Comparison of ENCODE assay signal across 8 cellular contexts in the genomic region with DNA sequence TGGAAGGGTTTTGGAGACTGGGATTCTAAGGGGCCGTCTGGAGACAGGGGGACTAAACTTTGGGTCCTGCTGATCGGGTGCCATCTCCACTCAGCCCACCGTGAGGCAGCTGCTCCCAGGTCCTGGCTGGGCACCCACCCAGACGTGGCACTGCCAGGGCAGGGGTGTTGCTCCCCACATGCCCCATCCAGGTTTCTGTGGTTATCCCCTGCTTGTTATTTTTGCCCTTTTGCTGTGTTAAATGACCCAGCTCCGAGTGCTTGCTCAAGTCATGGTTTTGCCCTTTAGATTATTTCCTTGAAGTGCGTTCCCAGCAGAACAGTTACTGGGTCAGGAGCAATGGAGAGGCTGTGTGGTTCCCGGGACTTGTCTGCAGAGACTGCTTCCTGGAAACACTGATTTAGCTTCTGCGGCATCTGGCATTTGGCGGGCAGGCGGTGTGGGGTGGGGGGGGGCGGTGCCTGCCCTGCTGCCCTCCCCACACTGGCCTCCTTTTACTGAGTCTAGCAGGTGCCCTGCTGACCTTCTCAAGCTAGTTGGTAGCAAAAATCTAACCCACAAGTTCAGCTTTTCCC. TPM values are rescaled to one million over a fixed set of nuclear protein-coding genes. Genes with fewer than 3 reads are reported as not detected.
DNase-seq lines count a peak whose midpoint lies in the region; ATAC-seq and TF ChIP-seq lines count a peak whose summit lies in the region.
"Had no signal": no experiment of that assay in that cellular context is flagged by ENCODE, and none has a peak within 500 bp of the region (broad histone marks: within the 10 kb centered on the region; RNA-seq: fewer than 3 reads in every experiment).

No MANE protein-coding gene starts in this region.

- no peak for TF ChIP-seq CTCF in OCI-LY7 (conservative IDR thresholded peaks at IDR 0.05; ENCODE audit: low read length)
- TF ChIP-seq CTCF in brain (conservative IDR thresholded peaks at IDR 0.05) = no peak
- TF ChIP-seq CTCF in lower lobe of right lung (IDR thresholded peaks at IDR 0.05) = no peak

- H3K36me3 Mint-ChIP-seq in brain = peaks cover 20% of the 10 kb centered on the region

- H3K4me3 Mint-ChIP-seq in brain = peak overlapping the region; percentile 50 to 92 (median 65)

- POLR2A ChIA-PET in OCI-LY7 (lab: Charles Lee) = interaction anchor here (0.7 kb wide), 1 partner anchor 439 kb away, joined by 6 read pairs; no protein-coding TSS in a partner anchor

- no peaks in the 10 kb centered on the region for H3K36me3 ChIP-seq in OCI-LY7 (ENCODE audit: insufficient read depth, low read length)
- no peaks in the 10 kb centered on the region for H3K36me3 ChIP-seq in lower lobe of right lung
- H3K36me3 ChIP-seq in stomach smooth muscle (ENCODE audit: control insufficient read depth in 2 of 2, insufficient read depth in 2 of 2, low read length in 2 of 2) = no peaks in the 10 kb centered on the region

- no peaks in the 10 kb centered on the region for H3K9me2 ChIP-seq in OCI-LY7 (ENCODE audit: insufficient read depth, low read length)

- intact Hi-C loops in OCI-LY7 (cut with micrococcal nuclease; ENCODE audit: unreplicated experiment) = no loop called here
- intact Hi-C loops in lower lobe of right lung (cut with DNase I) = no loop called here

- CTCF ChIA-PET in OCI-LY7 (lab: Charles Lee; ENCODE audit: unreplicated experiment) = interaction anchor here (2.1 kb wide), 1 partner anchor 21 kb away, joined by 8 read pairs; a partner anchor contains a TSS

- ATAC-seq in lower lobe of right lung (peak in 1 of 2 donors; percentile 0), HG03175 (IDR thresholded peaks at IDR 0.05; ENCODE audit: unreplicated experiment) (no peak)

- H3K4me2 ChIP-seq in OCI-LY7 (ENCODE audit: low read length) = peak overlapping the region; percentile 84

- H2AFZ ChIP-seq in OCI-LY7 (ENCODE audit: low read length) = no peak overlapping the region

- H3K4me1 Mint-ChIP-seq in brain = peaks cover 51% of the 10 kb centered on the region

- peak overlapping the region; percentile 93 for H3K4me3 ChIP-seq in OCI-LY7 (ENCODE audit: low read depth, low read length, poor library complexity, severe bottlenecking)
- peak overlapping the region; percentile 90 for H3K4me3 ChIP-seq in lower lobe of right lung
- H3K4me3 ChIP-seq in stomach smooth muscle (ENCODE audit: low read length in 2 of 2) = peak overlapping the region; percentile 38 to 59

- peak overlapping the region; percentile 38 to 80 (median 55) for H3K27ac Mint-ChIP-seq in brain

- no TSS peak for BruUV-seq in OCI-LY7 (replicated peaks; lab: Mats Ljungman, UMichigan)

- H3K27me3 ChIP-seq in lower lobe of right lung (ENCODE audit: low read depth) (no peaks in the 10 kb centered on the region), stomach smooth muscle (ENCODE audit: control insufficient read depth in 1 of 2, insufficient read depth in 2 of 2, low read length in 2 of 2) (no peaks in the 10 kb centered on the region)

- no peaks in the 10 kb centered on the region for H3K9me3 Mint-ChIP-seq in brain

- H3K79me2 ChIP-seq in OCI-LY7 (ENCODE audit: insufficient read depth, low read depth, low read length) = peaks cover 12% of the 10 kb centered on the region; the same call in 1 of the 2 replicates

- H3K27me3 Mint-ChIP-seq in brain = peaks cover 2% of the 10 kb centered on the region

- peaks cover 6% of the 10 kb centered on the region; the same call in 1 of the 2 replicates for H4K20me1 ChIP-seq in OCI-LY7 (ENCODE audit: insufficient read depth, low read length)

- H3K4me1 ChIP-seq in OCI-LY7 (ENCODE audit: insufficient read depth, low read length, poor library complexity, severe bottlenecking) (peaks cover 14% of the 10 kb centered on the region), lower lobe of right lung (peaks cover 73% of the 10 kb centered on the region), stomach smooth muscle (ENCODE audit: control insufficient read depth, insufficient read depth, low read length) (peaks cover 48% of the 10 kb centered on the region)

- H3K27ac ChIP-seq in OCI-LY7 (ENCODE audit: low read depth, low read length, poor library complexity, severe bottlenecking) (no peak overlapping the region), lower lobe of right lung (peak overlapping the region; percentile 73), stomach smooth muscle (ENCODE audit: low read length) (peak overlapping the region; percentile 99)

- H3K9ac ChIP-seq in stomach smooth muscle (ENCODE audit: low read length in 2 of 2) = peak overlapping the region; percentile 66 to 78

- H3K9me3 ChIP-seq in OCI-LY7 (ENCODE audit: low read length) (peaks cover under 1% of the 10 kb centered on the region; the same call in 1 of the 2 replicates), lower lobe of right lung (no peaks in the 10 kb centered on the region), stomach smooth muscle (ENCODE audit: control insufficient read depth in 2 of 2, low read length in 2 of 2) (no peaks in the 10 kb centered on the region)

- no peak for DNase-seq in OCI-LY7 (ENCODE audit: low spot score)
- DNase-seq in lower lobe of right lung = peak; percentile 48
- DNase-seq in NCI-H1694 treated with DMSO at 0.1 percent for 48 hours (lab: John Stamatoyannopoulos, UW) = no peak
- no peak for DNase-seq in GF-D8 (lab: John Stamatoyannopoulos, UW)

RNA-seq across cellular contexts. Expression of a gene that starts 1.9 kb away (rescaled TPM):
- total RNA-seq in OCI-LY7 (2014; rRNA removed; shearing (Covaris generic)) = 24.5 and 28.1 TPM in 2 replicates
- total RNA-seq in OCI-LY7 (2022) (84.9 and 96.8 TPM in 2 replicates), lower lobe of right lung (101 TPM)
- polyA plus RNA-seq in brain (ENCODE audit: insufficient read depth, low read depth, low replicate concordance) = 561 TPM

RNA-seq across cellular contexts. Expression of a gene that starts 21.0 kb away (rescaled TPM):
- total RNA-seq in OCI-LY7 (2014; rRNA removed; shearing (Covaris generic)) = 8.1 and 14.1 TPM in 2 replicates
- total RNA-seq in OCI-LY7 (2022) (12.1 and 12.4 TPM in 2 replicates), lower lobe of right lung (60.1 TPM)
- 82.9 TPM for polyA plus RNA-seq in brain (ENCODE audit: insufficient read depth, low read depth, low replicate concordance)

RNA-seq across cellular contexts. Expression of a gene that starts 28.1 kb away (rescaled TPM):
- total RNA-seq in OCI-LY7 (2014; rRNA removed; shearing (Covaris generic)) = not detected in 2 replicates
- not detected in 2 replicates for total RNA-seq in OCI-LY7 (2022)
- polyA plus RNA-seq in brain (ENCODE audit: insufficient read depth, low read depth, low replicate concordance) = 23.4 TPM
- 11.0 TPM for total RNA-seq in lower lobe of right lung
- total RNA-seq: mononuclear cell had no signal

RNA-seq across cellular contexts. Expression of a gene that starts 49.0 kb away (rescaled TPM):
- 0.22 TPM in 1 of 2 replicates, not detected in the other for total RNA-seq in OCI-LY7 (2014; rRNA removed; shearing (Covaris generic))
- total RNA-seq in OCI-LY7 (2022) = 0.11 and 0.57 TPM in 2 replicates
- 3.2 TPM for polyA plus RNA-seq in brain (ENCODE audit: insufficient read depth, low read depth, low replicate concordance)
- total RNA-seq in lower lobe of right lung = 49.0 TPM

RNA-seq across cellular contexts. Expression of a gene that starts 52.7 kb away (rescaled TPM):
- total RNA-seq in OCI-LY7 (2014; rRNA removed; shearing (Covaris generic)) = 90.0 and 111 TPM in 2 replicates
- total RNA-seq in OCI-LY7 (2022) (264 and 280 TPM in 2 replicates), lower lobe of right lung (152 TPM)
- polyA plus RNA-seq in brain (ENCODE audit: insufficient read depth, low read depth, low replicate concordance) = 204 TPM

Comparison
In these comparisons a context has a peak if more than half of its experiments do, and no peak if none do; other contexts are left out.
1. RNA of a gene that starts 28.1 kb away (total RNA-seq): 11.0 TPM in lower lobe of right lung (single experiment); not detected in OCI-LY7; every median in the first group is over 10 times any median in the second.
2. Peak in every context shown above with its lines, with median percentiles within 50 percentile points of each other: H3K4me3 ChIP-seq.